In genomic region chr11:104583857-104584256, GRCh38 we compare ENCODE assay signal across 25 cellular contexts.
"Had no signal": no experiment of that assay in that cellular context is flagged by ENCODE, and none has a peak within 500 bp of the region (broad histone marks: within the 10 kb centered on the region; RNA-seq: fewer than 3 reads in every experiment).

No MANE protein-coding gene starts in this region.

- H3K36me3 ChIP-seq: right lobe of liver, upper lobe of right lung had no signal

- DNase-seq: activated CD4-positive, alpha-beta memory T cell treated with anti-CD3 and anti-CD28 coated beads, Interleukin-2, amount 10 ng/mL, durations not matched to agents 7 days and 5 days; activated CD4-positive, alpha-beta T cell treated with anti-CD3 and anti-CD28 coated beads for 1 hour; activated CD4-positive, alpha-beta T cell treated with anti-CD3 and anti-CD28 coated beads, Interleukin-2, amount 10 ng/mL, durations not matched to agents 7 days and 5 days; activated CD8-positive, alpha-beta memory T cell treated with anti-CD3 and anti-CD28 coated beads, Interleukin-2, amount 50 U/mL, for 48 hours; activated gamma-delta T cell; activated naive CD4-positive, alpha-beta T cell treated with anti-CD3 and anti-CD28 coated beads, Interleukin-2, amount 50 U/mL, for 16 hours; activated T-cell treated with anti-CD3 and anti-CD28 coated beads, Interleukin-2, amount 50 U/mL, for 24 hours; amygdala; caudate nucleus; head of caudate nucleus; hypothalamus; immature natural killer cell; kidney; left colon; natural killer cell; right lobe of liver; stimulated activated CD4-positive, alpha-beta T cell treated with anti-CD3 and anti-CD28 coated beads, Interleukin-12 subunit alpha, Interleukin-12 subunit beta, amount 100 ng/mL, for 4 hours; stimulated activated CD4-positive, alpha-beta T cell treated with anti-CD3 and anti-CD28 coated beads, Interleukin-4, amount 100 ng/mL, for 1 hour; substantia nigra; T-helper 2 cell; upper lobe of right lung had no signal

- H3K27ac ChIP-seq: right lobe of liver, skin epidermis, upper lobe of right lung had no signal

- H3K9me3 ChIP-seq: right lobe of liver, upper lobe of right lung had no signal

- H3K4me3 ChIP-seq: right lobe of liver, skin epidermis, upper lobe of right lung had no signal

- H3K4me1 ChIP-seq: right lobe of liver, upper lobe of right lung had no signal

- ATAC-seq: esophagus mucosa; left colon; natural killer cell; right lobe of liver; stimulated activated effector memory CD8-positive, alpha-beta T cell treated with anti-CD3 and anti-CD28 coated beads, Interleukin-12 subunit alpha, Interleukin-12 subunit beta, amount 100 ng/mL, for 72 hours; upper lobe of right lung had no signal

- FAIRE-seq: endothelial cell of umbilical vein, kidney had no signal

- H3K27me3 ChIP-seq: right lobe of liver, upper lobe of right lung had no signal
